In genomic region chr11:17411418-17411817, GRCh38 we compare ENCODE assay signal across 25 cellular contexts. TPM values are rescaled to one million over a fixed set of nuclear protein-coding genes. Genes with fewer than 3 reads are reported as not detected.
"Had no signal": no experiment of that assay in that cellular context is flagged by ENCODE, and none has a peak within 500 bp of the region (broad histone marks: within the 10 kb centered on the region; RNA-seq: fewer than 3 reads in every experiment).

No MANE protein-coding gene starts in this region.

- H3K36me3 Mint-ChIP-seq: activated naive CD4-positive, alpha-beta T cell treated with anti-CD3 and anti-CD28 coated beads, Interleukin-2, amount 10 ng/mL, durations not matched to agents 7 days and 5 days; immature natural killer cell; natural killer cell treated with Interleukin-12 subunit alpha and Interleukin-12 subunit beta and Interleukin-15 and Interleukin-18, amount 100 ng/mL, for 72 hours; WTC11 had no signal

- H3K9me3 Mint-ChIP-seq: activated CD4-positive, alpha-beta memory T cell treated with anti-CD3 and anti-CD28 coated beads, Interleukin-2, amount 10 ng/mL, durations not matched to agents 7 days and 5 days; activated CD4-positive, alpha-beta T cell treated with anti-CD3 and anti-CD28 coated beads, Interleukin-2, amount 10 ng/mL, durations not matched to agents 7 days and 5 days; activated naive CD4-positive, alpha-beta T cell treated with anti-CD3 and anti-CD28 coated beads, Interleukin-2, amount 10 ng/mL, durations not matched to agents 7 days and 5 days; activated T-cell treated with anti-CD3 and anti-CD28 coated beads, Interleukin-2, amount 50 U/mL, for 24 hours; effector memory CD8-positive, alpha-beta T cell; natural killer cell treated with Interleukin-12 subunit alpha and Interleukin-12 subunit beta and Interleukin-15 and Interleukin-18, amount 100 ng/mL, for 72 hours; WTC11 had no signal

- H3K9me3 ChIP-seq: gastroesophageal sphincter had no signal

- H3K36me3 ChIP-seq: gastroesophageal sphincter had no signal

- H3K4me3 ChIP-seq: gastroesophageal sphincter, lung had no signal

- H3K27ac ChIP-seq: gastroesophageal sphincter had no signal

- H3K4me1 Mint-ChIP-seq: immature natural killer cell had no signal

- DNase-seq: activated CD4-positive, alpha-beta memory T cell treated with anti-CD3 and anti-CD28 coated beads, Interleukin-2, amount 10 ng/mL, durations not matched to agents 7 days and 5 days; activated CD4-positive, alpha-beta T cell treated with anti-CD3 and anti-CD28 coated beads for 1 hour; activated CD4-positive, alpha-beta T cell treated with anti-CD3 and anti-CD28 coated beads, Interleukin-2, amount 10 ng/mL, durations not matched to agents 7 days and 5 days; activated CD8-positive, alpha-beta memory T cell treated with anti-CD3 and anti-CD28 coated beads, Interleukin-2, amount 50 U/mL, for 48 hours; activated gamma-delta T cell; activated naive CD4-positive, alpha-beta T cell treated with anti-CD3 and anti-CD28 coated beads, Interleukin-2, amount 10 ng/mL, durations not matched to agents 7 days and 5 days; activated T-cell treated with anti-CD3 and anti-CD28 coated beads, Interleukin-2, amount 50 U/mL, for 24 hours; amygdala; caudate nucleus; cortex of kidney; effector memory CD8-positive, alpha-beta T cell; erythroblast; hippocampal formation; immature natural killer cell; mesendoderm; right cardiac atrium; stimulated activated naive CD4-positive, alpha-beta T cell; T-helper 17 cell; trophoblast cell had no signal

- H3K4me3 Mint-ChIP-seq: activated CD4-positive, alpha-beta memory T cell treated with anti-CD3 and anti-CD28 coated beads, Interleukin-2, amount 10 ng/mL, durations not matched to agents 7 days and 5 days; activated CD4-positive, alpha-beta T cell treated with anti-CD3 and anti-CD28 coated beads, Interleukin-2, amount 10 ng/mL, durations not matched to agents 7 days and 5 days; activated naive CD4-positive, alpha-beta T cell treated with anti-CD3 and anti-CD28 coated beads, Interleukin-2, amount 10 ng/mL, durations not matched to agents 7 days and 5 days; activated T-cell treated with anti-CD3 and anti-CD28 coated beads, Interleukin-2, amount 50 U/mL, for 24 hours; effector memory CD8-positive, alpha-beta T cell; immature natural killer cell; natural killer cell treated with Interleukin-12 subunit alpha and Interleukin-12 subunit beta and Interleukin-15 and Interleukin-18, amount 100 ng/mL, for 72 hours; T-helper 17 cell; WTC11 had no signal

- H3K27ac Mint-ChIP-seq: activated CD4-positive, alpha-beta memory T cell treated with anti-CD3 and anti-CD28 coated beads, Interleukin-2, amount 10 ng/mL, durations not matched to agents 7 days and 5 days; activated CD4-positive, alpha-beta T cell treated with anti-CD3 and anti-CD28 coated beads, Interleukin-2, amount 10 ng/mL, durations not matched to agents 7 days and 5 days; activated naive CD4-positive, alpha-beta T cell treated with anti-CD3 and anti-CD28 coated beads, Interleukin-2, amount 10 ng/mL, durations not matched to agents 7 days and 5 days; activated T-cell treated with anti-CD3 and anti-CD28 coated beads, Interleukin-2, amount 50 U/mL, for 24 hours; effector memory CD8-positive, alpha-beta T cell; immature natural killer cell; natural killer cell treated with Interleukin-12 subunit alpha and Interleukin-12 subunit beta and Interleukin-15 and Interleukin-18, amount 100 ng/mL, for 72 hours; T-helper 17 cell; WTC11 had no signal

- ATAC-seq: effector memory CD8-positive, alpha-beta T cell; gastroesophageal sphincter; left lobe of liver; natural killer cell treated with Interleukin-12 subunit alpha and Interleukin-12 subunit beta and Interleukin-15 and Interleukin-18, amount 100 ng/mL, for 72 hours; right cardiac atrium; T-helper 17 cell; WTC11 had no signal

RNA-seq across cellular contexts. Expression of gene KCNJ11, which starts 23.0 kb away (rescaled TPM):
- total RNA-seq: chondrocyte had no signal
